In the genomic region with DNA sequence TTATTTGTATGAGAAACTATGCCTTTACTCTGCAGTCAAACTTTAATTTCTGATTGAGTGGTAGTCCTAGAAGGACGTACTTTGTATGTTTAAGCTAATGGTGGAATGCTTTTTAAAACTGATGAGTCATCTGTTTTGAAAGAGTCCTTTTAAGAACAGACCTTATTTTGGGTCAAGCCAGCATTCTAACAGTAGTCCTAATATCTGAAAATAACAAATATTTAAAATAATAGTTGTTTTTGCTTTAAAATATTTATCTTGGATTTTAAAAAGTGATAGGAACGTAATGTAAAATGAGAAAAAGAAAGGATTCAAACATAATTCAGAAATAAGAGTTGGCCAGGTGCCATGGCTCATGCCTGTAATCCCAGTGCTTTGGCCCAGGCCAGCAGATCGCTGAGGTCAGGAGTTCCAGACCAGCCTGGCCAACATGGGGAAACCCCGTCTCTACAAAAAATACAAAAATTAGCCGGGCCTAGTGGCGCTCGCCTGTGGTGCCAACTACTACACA, we compare ENCODE assay signal across 8 cellular contexts. TPM values are rescaled to one million over a fixed set of nuclear protein-coding genes. Genes with fewer than 3 reads are reported as not detected.
DNase-seq lines count a peak whose midpoint lies in the region; ATAC-seq, FAIRE-seq and TF ChIP-seq lines count a peak whose summit lies in the region.

No MANE protein-coding gene starts in this region.

- no peak overlapping the region for H2AFZ ChIP-seq in keratinocyte (ENCODE audit: control insufficient read depth, low read length)

- H3K4me3 ChIP-seq in HUES64 (ENCODE audit: low read length) (peak overlapping the region; percentile 74), adipocyte (ENCODE audit: low read length) (peak overlapping the region; percentile 83), keratinocyte (ENCODE audit: control insufficient read depth in 2 of 3, extremely low read depth in 1 of 3, insufficient read depth in 2 of 3, low read depth in 1 of 3, low read length in 3 of 3) (no peak overlapping the region), thoracic aorta (peak overlapping the region; percentile 73)

- H3K36me3 ChIP-seq in HUES64 (ENCODE audit: insufficient read depth, low read length) (no peaks in the 10 kb centered on the region), adipocyte (ENCODE audit: control insufficient read depth, insufficient read depth, low read length, severe bottlenecking) (no peaks in the 10 kb centered on the region), keratinocyte (ENCODE audit: control insufficient read depth in 2 of 2, extremely low read depth in 1 of 2, insufficient read depth in 2 of 2, low read length in 2 of 2) (no peaks in the 10 kb centered on the region), thoracic aorta (no peaks in the 10 kb centered on the region)

- ATAC-seq in thoracic aorta (ENCODE audit: insufficient number of reproducible peaks, low FRiP score, low read depth): no peak
- ATAC-seq in HG03280 (IDR thresholded peaks at IDR 0.05; ENCODE audit: unreplicated experiment): no peak
- no peak for ATAC-seq in GM21367 (IDR thresholded peaks at IDR 0.05; ENCODE audit: unreplicated experiment)
- ATAC-seq in GM18519 (IDR thresholded peaks at IDR 0.05; ENCODE audit: low FRiP score, unreplicated experiment): no peak

- FAIRE-seq in keratinocyte (lab: Jason Lieb, UNC): no peak

- peaks cover 21% of the 10 kb centered on the region for H3K27me3 ChIP-seq in HUES64 (ENCODE audit: insufficient read depth, low read length)
- H3K27me3 ChIP-seq in adipocyte (replicated peaks; ENCODE audit: control insufficient read depth, insufficient read depth, low read length): no peaks in the 10 kb centered on the region
- no peaks in the 10 kb centered on the region for H3K27me3 ChIP-seq in keratinocyte (ENCODE audit: control insufficient read depth, extremely low read depth, insufficient read depth, low read length)
- no peaks in the 10 kb centered on the region for H3K27me3 ChIP-seq in thoracic aorta (replicated peaks; ENCODE audit: insufficient read depth)

- peak; percentile 78 for DNase-seq in adipocyte (ENCODE audit: low read depth)
- peak; percentile 32 for DNase-seq in keratinocyte (ENCODE audit: low read depth, low spot score)
- no peak for DNase-seq in thoracic aorta (ENCODE audit: low spot score)

- H3K4me1 ChIP-seq in HUES64 (ENCODE audit: insufficient read depth, low read length): peaks cover 13% of the 10 kb centered on the region
- H3K4me1 ChIP-seq in adipocyte (ENCODE audit: control insufficient read depth, insufficient read depth, low read length): peaks cover 29% of the 10 kb centered on the region
- H3K4me1 ChIP-seq in keratinocyte (ENCODE audit: control insufficient read depth, extremely low read depth, insufficient read depth, low read length): peaks cover 5% of the 10 kb centered on the region
- peaks cover 14 to 28% of the 10 kb centered on the region in 2 donors for H3K4me1 ChIP-seq in thoracic aorta (ENCODE audit: control insufficient read depth in 1 of 2, low read depth in 2 of 2)

- WGBS in HUES64: 86% methylated on average over 7 of the region's 7 CpGs

- H4K20me1 ChIP-seq in keratinocyte (ENCODE audit: control insufficient read depth, extremely low read depth, insufficient read depth, low read length): no peaks in the 10 kb centered on the region

- H3K9ac ChIP-seq in HUES64 (ENCODE audit: low read depth, low read length) (no peak overlapping the region), adipocyte (ENCODE audit: low read length) (peak overlapping the region; percentile 94), keratinocyte (ENCODE audit: control insufficient read depth, extremely low read depth, insufficient read depth, low read length) (no peak overlapping the region)

- H3K79me2 ChIP-seq in keratinocyte (ENCODE audit: control insufficient read depth, insufficient read depth, low read length): peaks cover 34% of the 10 kb centered on the region

- H3K27ac ChIP-seq in C4-2B (peak overlapping the region; percentile 69), HUES64 (ENCODE audit: low read depth, low read length) (no peak overlapping the region), keratinocyte (ENCODE audit: control insufficient read depth, insufficient read depth, low read length) (no peak overlapping the region), thoracic aorta (peak overlapping the region; percentile 69 to 80)

- TF ChIP-seq CTCF in C4-2B (conservative IDR thresholded peaks at IDR 0.05) (no peak), keratinocyte (optimal IDR thresholded peaks at IDR 0.05 in 1 of 3, IDR thresholded peaks at IDR 0.05 in 1 of 3, conservative IDR thresholded peaks at IDR 0.05 in 1 of 3; ENCODE audit: extremely low read depth in 1 of 3, insufficient read depth in 2 of 3, low read length in 3 of 3) (no peak), thoracic aorta (IDR thresholded peaks at IDR 0.05) (no peak)

- H3K4me2 ChIP-seq in keratinocyte (ENCODE audit: control insufficient read depth, extremely low read depth, insufficient read depth, low read depth, low read length): peak overlapping the region; percentile 73

- H3K9me1 ChIP-seq in keratinocyte (ENCODE audit: control insufficient read depth, extremely low read depth, insufficient read depth, low read length): no peaks in the 10 kb centered on the region

- dilution Hi-C loops in keratinocyte (cut with MboI; ENCODE audit: extremely low pct_ligation_motif_present, low sequenced_read_pairs): no loop called here

- H3K9me3 ChIP-seq in HUES64 (ENCODE audit: insufficient read depth, low read depth, low read length) (no peaks in the 10 kb centered on the region), adipocyte (ENCODE audit: control insufficient read depth, low read length) (no peaks in the 10 kb centered on the region), keratinocyte (ENCODE audit: control insufficient read depth, low read depth, low read length) (no peaks in the 10 kb centered on the region), thoracic aorta (no peaks in the 10 kb centered on the region)

RNA-seq across cellular contexts. Expression of a gene that starts 1.3 kb away (rescaled TPM):
- polyA plus RNA-seq in HUES64 (2013, experiment 1 of 2): 11.7 TPM
- 14.5 TPM for polyA plus RNA-seq in HUES64 (2013, experiment 2 of 2)
- 9.7 to 17.4 TPM (median 14.6 TPM) in 3 replicates for polyA plus RNA-seq in keratinocyte
- polyA plus RNA-seq in keratinocyte (2011; ENCODE audit: low read depth): 2.9 TPM
- 6.2 and 12.8 TPM in 2 replicates for polyA plus RNA-seq in keratinocyte (2011; cell fraction: cytosol; rRNA removed)
- polyA plus RNA-seq in keratinocyte (2011; cell fraction: nucleus; rRNA removed): 8.4 and 11.0 TPM in 2 replicates
- 8.4 and 13.8 TPM in 2 replicates for polyA plus RNA-seq in keratinocyte (2012; ENCODE audit: low replicate concordance)
- 3.7 to 23.4 TPM (median 13.0 TPM) in 3 replicates for polyA minus RNA-seq in keratinocyte
- polyA minus RNA-seq in keratinocyte (2011; cell fraction: cytosol; rRNA and poly(A)+ RNA removed): 16.1 TPM
- 11.6 and 21.4 TPM in 2 replicates for polyA minus RNA-seq in keratinocyte (2011; cell fraction: nucleus; rRNA and poly(A)+ RNA removed)
- 10 to 100 TPM; 27.9 to 35.6 TPM for total RNA-seq in thoracic aorta

Comparison
In these comparisons a context has a peak if more than half of its experiments do, and no peak if none do; other contexts are left out.
1. H3K27ac ChIP-seq: peak in C4-2B (single experiment) and thoracic aorta (2 of 2); none in HUES64 (single experiment) and keratinocyte (single experiment).
2. H3K4me3 ChIP-seq: peak in HUES64 (single experiment), adipocyte (single experiment) and thoracic aorta (single experiment); none in keratinocyte (0 of 3).